ENCODE assay signal across 1 cellular context in genomic region chr3:58260261-58260731, GRCh38.
TF ChIP-seq lines count a peak whose summit lies in the region.

No MANE protein-coding gene starts in this region.

TF ChIP-seq in GM12878, 131 proteins besides CTCF, POLR2A, EP300 and RAD21:
- TF ChIP-seq SKIL (IDR thresholded peaks at IDR 0.05; ENCODE audit: low read depth, poor library complexity, severe bottlenecking) (no peak), CBFB (IDR thresholded peaks at IDR 0.05; ENCODE audit: low read depth) (no peak), USF2 (IDR thresholded peaks at IDR 0.05; ENCODE audit: borderline replicate concordance, low read depth, low read length) (no peak), CEBPZ (IDR thresholded peaks at IDR 0.05; ENCODE audit: low read depth, low read length) (no peak), MXI1 (IDR thresholded peaks at IDR 0.05; ENCODE audit: low read depth, low read length) (no peak), IRF5 (IDR thresholded peaks at IDR 0.05; ENCODE audit: borderline replicate concordance) (no peak), MEF2B (IDR thresholded peaks at IDR 0.05; ENCODE audit: partially characterized antibody, poor library complexity, severe bottlenecking) (no peak), POU2F2 (IDR thresholded peaks at IDR 0.05; ENCODE audit: borderline replicate concordance, low read depth, low read length) (no peak), HSF1 (IDR thresholded peaks at IDR 0.05; ENCODE audit: low read depth, low read length) (no peak), YBX1 (IDR thresholded peaks at IDR 0.05) (no peak), ATF2 (IDR thresholded peaks at IDR 0.05; ENCODE audit: low read length) (no peak), RBBP5 (conservative IDR thresholded peaks at IDR 0.05) (no peak), IRF4 (IDR thresholded peaks at IDR 0.05; ENCODE audit: low read depth, low read length) (no peak), HDAC2 (IDR thresholded peaks at IDR 0.05) (no peak), ZBTB11 (CRISPR knock-in tag; IDR thresholded peaks at IDR 0.05) (no peak), BMI1 (IDR thresholded peaks at IDR 0.05; ENCODE audit: borderline replicate concordance) (no peak), BCLAF1 (IDR thresholded peaks at IDR 0.05) (no peak), SUZ12 (IDR thresholded peaks at IDR 0.05; ENCODE audit: unreplicated experiment) (no peak), MYC (IDR thresholded peaks at IDR 0.05; ENCODE audit: insufficient read depth, insufficient read length, insufficient replicate concordance, low read length, severe bottlenecking) (no peak), TCF3 (IDR thresholded peaks at IDR 0.05; ENCODE audit: borderline replicate concordance, insufficient read depth, low read depth, low read length) (no peak)
